Comparison of ENCODE assay signal across 1 cellular context in the genomic region with DNA sequence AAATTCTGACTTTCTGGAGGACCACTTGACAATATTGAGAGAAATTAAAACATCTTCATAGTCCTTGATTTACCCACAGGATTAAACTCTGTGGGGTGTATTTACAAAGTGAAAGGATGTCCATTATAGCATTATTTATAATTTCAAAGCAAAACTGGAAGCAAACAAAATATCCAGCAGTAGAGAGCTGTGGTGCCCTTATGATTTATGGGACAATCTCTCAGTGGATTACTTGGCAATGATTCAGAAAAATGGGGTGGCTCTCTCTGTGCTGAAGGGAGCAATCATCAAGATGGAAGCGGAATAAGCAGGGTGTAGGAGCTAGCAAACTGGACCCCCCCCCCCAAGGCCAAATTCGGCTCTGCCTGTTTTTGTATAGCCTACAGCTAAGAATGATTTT.
TF ChIP-seq lines count a peak whose summit lies in the region.

No MANE protein-coding gene starts in this region.

TF ChIP-seq in K562, 482 proteins besides CTCF, POLR2A, EP300 and RAD21:
- TF ChIP-seq KLF16 (IDR thresholded peaks at IDR 0.05) (no peak), ZKSCAN8 (CRISPR knock-in tag; IDR thresholded peaks at IDR 0.05) (no peak), JUNB (CRISPR knock-in tag; conservative IDR thresholded peaks at IDR 0.05) (no peak), NFE2L1 (tag; IDR thresholded peaks at IDR 0.05; ENCODE audit: borderline replicate concordance, low read depth) (no peak), XRCC5 (IDR thresholded peaks at IDR 0.05; ENCODE audit: low read depth, low read length) (no peak), ZZZ3 (IDR thresholded peaks at IDR 0.05) (no peak), DNMT1 (IDR thresholded peaks at IDR 0.05) (no peak), EZH2 (IDR thresholded peaks at IDR 0.05; ENCODE audit: borderline replicate concordance, low read depth, low read length) (no peak), TCF7L2 (IDR thresholded peaks at IDR 0.05; ENCODE audit: low read depth, low read length) (no peak), ETV5 (CRISPR knock-in tag; IDR thresholded peaks at IDR 0.05; ENCODE audit: low read depth) (no peak), GABPA (tag; conservative IDR thresholded peaks at IDR 0.05; ENCODE audit: low read depth) (no peak), PHB2 (IDR thresholded peaks at IDR 0.05; ENCODE audit: low read depth) (no peak), GTF2B (IDR thresholded peaks at IDR 0.05; ENCODE audit: extremely low read depth, insufficient read length) (no peak), DPF2 (IDR thresholded peaks at IDR 0.05) (no peak), PHTF2 (CRISPR knock-in tag; IDR thresholded peaks at IDR 0.05) (no peak), JUN (IDR thresholded peaks at IDR 0.05; ENCODE audit: borderline replicate concordance, low read depth, low read length) (no peak), JUN (CRISPR knock-in tag; IDR thresholded peaks at IDR 0.05; ENCODE audit: borderline replicate concordance) (no peak), MEIS2 (IDR thresholded peaks at IDR 0.05; ENCODE audit: partially characterized antibody) (peak; percentile 84), PBX2 (CRISPR knock-in tag; IDR thresholded peaks at IDR 0.05; ENCODE audit: low read depth) (no peak), PBX2 (tag; conservative IDR thresholded peaks at IDR 0.05; ENCODE audit: low read depth) (peak; percentile 92), ZFP36 (IDR thresholded peaks at IDR 0.05; ENCODE audit: low read depth, low read length, partially characterized antibody) (no peak), ZNF12 (CRISPR knock-in tag; IDR thresholded peaks at IDR 0.05) (no peak), TBP (optimal IDR thresholded peaks at IDR 0.05; ENCODE audit: low read depth, low read length) (no peak), MITF (IDR thresholded peaks at IDR 0.05) (no peak), NFIC (IDR thresholded peaks at IDR 0.05) (peak; percentile 60)
- TF ChIP-seq, protein P1, sequence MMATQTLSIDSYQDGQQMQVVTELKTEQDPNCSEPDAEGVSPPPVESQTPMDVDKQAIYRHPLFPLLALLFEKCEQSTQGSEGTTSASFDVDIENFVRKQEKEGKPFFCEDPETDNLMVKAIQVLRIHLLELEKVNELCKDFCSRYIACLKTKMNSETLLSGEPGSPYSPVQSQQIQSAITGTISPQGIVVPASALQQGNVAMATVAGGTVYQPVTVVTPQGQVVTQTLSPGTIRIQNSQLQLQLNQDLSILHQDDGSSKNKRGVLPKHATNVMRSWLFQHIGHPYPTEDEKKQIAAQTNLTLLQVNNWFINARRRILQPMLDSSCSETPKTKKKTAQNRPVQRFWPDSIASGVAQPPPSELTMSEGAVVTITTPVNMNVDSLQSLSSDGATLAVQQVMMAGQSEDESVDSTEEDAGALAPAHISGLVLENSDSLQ (IDR thresholded peaks at IDR 0.05): peak; percentile 75
